8 cellular contexts compared by ENCODE assay signal in the genomic region with DNA sequence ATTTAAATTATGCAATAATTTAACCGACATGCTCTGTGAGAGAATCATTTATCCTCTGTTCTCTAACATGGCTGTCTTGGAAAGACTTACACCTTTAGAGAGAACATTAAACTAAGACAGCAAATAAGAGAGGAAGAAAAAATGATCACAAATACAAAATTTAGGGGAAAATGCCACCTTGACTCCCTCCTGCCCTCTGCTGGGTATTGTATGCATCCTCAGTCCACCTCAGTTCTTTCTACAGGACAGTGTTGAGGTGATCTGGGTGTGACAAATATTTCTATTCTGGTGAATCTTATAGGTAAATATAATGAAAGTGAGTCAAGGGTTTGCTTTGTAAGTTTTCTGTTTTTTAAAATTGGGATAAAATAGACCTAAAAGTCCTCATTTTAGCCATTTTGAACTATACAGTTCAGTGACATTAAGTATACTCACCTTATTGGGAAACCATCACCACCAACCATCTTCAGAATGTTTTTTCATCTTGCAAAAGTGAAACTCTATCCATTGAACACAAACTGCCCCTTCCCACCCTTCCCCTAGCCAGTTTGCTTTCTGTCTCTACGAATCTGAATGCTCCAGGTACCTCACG.
DNase-seq lines count a peak whose midpoint lies in the region; ATAC-seq, FAIRE-seq and TF ChIP-seq lines count a peak whose summit lies in the region.

No MANE protein-coding gene starts in this region.

- intact Hi-C loops in endothelial cell of umbilical vein (cut with micrococcal nuclease): loop anchor here (1.0 kb wide), 3 partner anchors 226 to 302 kb away; no protein-coding TSS in a partner anchor
- intact Hi-C loops in gastrocnemius medialis (cut with DNase I; ENCODE audit: low total_unique reads): loop anchor here (10.0 kb wide), 1 partner anchor 275 kb away; no protein-coding TSS in a partner anchor

- FAIRE-seq in GM12891 (lab: Jason Lieb, UNC): peak; percentile 70
- FAIRE-seq in endothelial cell of umbilical vein (lab: Jason Lieb, UNC): peak; percentile 82

- no peak overlapping the region for H3K27ac ChIP-seq in RWPE1
- H3K27ac ChIP-seq in endothelial cell of umbilical vein (ENCODE audit: insufficient read depth, low read depth, low read length): no peak overlapping the region
- H3K27ac ChIP-seq in gastrocnemius medialis: no peak overlapping the region

- no peaks in the 10 kb centered on the region for H3K9me3 ChIP-seq in endothelial cell of umbilical vein (replicated peaks; ENCODE audit: control insufficient read depth, insufficient read depth, low read length)
- H3K9me3 ChIP-seq in gastrocnemius medialis: no peaks in the 10 kb centered on the region

- H3K27me3 ChIP-seq in endothelial cell of umbilical vein (ENCODE audit: control insufficient read depth in 2 of 2, insufficient read depth in 2 of 2, low read length in 2 of 2) (peaks cover 11 to 14% of the 10 kb centered on the region in 2 experiments), gastrocnemius medialis (no peaks in the 10 kb centered on the region)

- TF ChIP-seq POLR2A in GM12891 (IDR thresholded peaks at IDR 0.05; ENCODE audit: low read depth, low read length) (no peak), endothelial cell of umbilical vein (IDR thresholded peaks at IDR 0.05; ENCODE audit: low read depth, low read length) (no peak), gastrocnemius medialis (IDR thresholded peaks at IDR 0.05) (no peak)

- DNase-seq in AG09319 (ENCODE audit: extremely low read depth, low read depth) (no peak), GM12891 (ENCODE audit: insufficient read length, low spot score) (no peak), RWPE1 (ENCODE audit: low spot score) (no peak), endothelial cell of umbilical vein (ENCODE audit: low read depth, low spot score) (peak; percentile 46), gastrocnemius medialis (no peak), T1000 (lab: John Stamatoyannopoulos, UW) (no peak)
- no peak for DNase-seq in activated CD8-positive, alpha-beta memory T cell treated with anti-CD3 and anti-CD28 coated beads, Interleukin-2, amount 50 U/mL, for 4 hours

- H3K4me2 ChIP-seq in endothelial cell of umbilical vein (ENCODE audit: insufficient read depth, low read length): no peak overlapping the region

- H3K9ac ChIP-seq in endothelial cell of umbilical vein (replicated peaks; ENCODE audit: extremely low read depth, insufficient read depth, low read length): no peak overlapping the region

- in situ Hi-C loops in gastrocnemius medialis (cut with MboI; ENCODE audit: low sequenced_read_pairs in 4 of 4): loop anchor here in 1 of 4 donors (25.0 kb wide), 1 partner anchor 327 kb away; the partner anchor contains the start of gene NME8

- peaks cover 3% of the 10 kb centered on the region for H3K4me1 ChIP-seq in endothelial cell of umbilical vein (ENCODE audit: control insufficient read depth, extremely low read depth, insufficient read depth, low read length)
- H3K4me1 ChIP-seq in gastrocnemius medialis: no peaks in the 10 kb centered on the region

- H2AFZ ChIP-seq in endothelial cell of umbilical vein (ENCODE audit: low read depth, low read length): no peak overlapping the region

- CTCF ChIA-PET in RWPE1 (lab: Yijun Ruan, JAX) (interaction anchor here (0.6 to 0.7 kb wide), 2 partner anchors 1084 to 1525 kb away, joined by 3 to 7 read pairs; no protein-coding TSS in a partner anchor), endothelial cell of umbilical vein (lab: Charles Lee) (interaction anchor here (0.6 to 7.0 kb wide), 20 partner anchors 10 to 1020 kb away, joined by 3 to 80 read pairs (median 4); no protein-coding TSS in a partner anchor)

- no peaks in the 10 kb centered on the region for H3K79me2 ChIP-seq in endothelial cell of umbilical vein (ENCODE audit: control insufficient read depth, insufficient read depth, low read length)

- dilution Hi-C loops in endothelial cell of umbilical vein (cut with MboI; ENCODE audit: extremely low pct_ligation_motif_present, low sequenced_read_pairs): no loop called here

- no peaks in the 10 kb centered on the region for H4K20me1 ChIP-seq in endothelial cell of umbilical vein (replicated peaks; ENCODE audit: control insufficient read depth, extremely low read depth, insufficient read depth, low read length)

- ATAC-seq in gastrocnemius medialis (no peak), HG03378 (IDR thresholded peaks at IDR 0.05; ENCODE audit: unreplicated experiment) (no peak)

- H3K36me3 ChIP-seq in endothelial cell of umbilical vein (ENCODE audit: control insufficient read depth in 2 of 2, extremely low read depth in 1 of 2, insufficient read depth in 2 of 2, low read length in 2 of 2): no peaks in the 10 kb centered on the region
- no peaks in the 10 kb centered on the region for H3K36me3 ChIP-seq in gastrocnemius medialis

- BruUV-seq in endothelial cell of umbilical vein (replicated peaks; lab: Mats Ljungman, UMichigan): no TSS peak

- H3K9me1 ChIP-seq in endothelial cell of umbilical vein (replicated peaks; ENCODE audit: control insufficient read depth, extremely low read depth, insufficient read depth, low read length): no peaks in the 10 kb centered on the region

- H3K4me3 ChIP-seq in endothelial cell of umbilical vein (replicated peaks in 1 of 3; ENCODE audit: insufficient read depth in 1 of 3, low read depth in 1 of 3, low read length in 3 of 3) (no peak overlapping the region), gastrocnemius medialis (no peak overlapping the region)

- TF ChIP-seq CTCF in AG09319 (IDR thresholded peaks at IDR 0.05; ENCODE audit: low read depth, low read length) (peak; percentile 37), RWPE1 (conservative IDR thresholded peaks at IDR 0.05; ENCODE audit: low read depth) (0 out of 2 replicates have a peak, but pooled peaks have one; percentile 20), endothelial cell of umbilical vein (IDR thresholded peaks at IDR 0.05; ENCODE audit: extremely low read depth in 1 of 2, insufficient read depth in 1 of 2, low read depth in 1 of 2, low read length in 2 of 2) (peak; percentile 72 to 76), gastrocnemius medialis (IDR thresholded peaks at IDR 0.05 in 4 of 5, conservative IDR thresholded peaks at IDR 0.05 in 1 of 5) (peak in 3 of 5 experiments; percentile 34 to 51 (median 45))

- POLR2A ChIA-PET in RWPE1 (lab: Yijun Ruan, JAX; ENCODE audit: low non-redundant PET) (no interaction called here), endothelial cell of umbilical vein (lab: Charles Lee) (no interaction called here)

TF ChIP-seq in GM12891, 5 proteins besides CTCF, POLR2A, EP300 and RAD21:
- TF ChIP-seq PAX5 (IDR thresholded peaks at IDR 0.05; ENCODE audit: insufficient read depth, low read length, severe bottlenecking) (no peak), SPI1 (IDR thresholded peaks at IDR 0.05; ENCODE audit: low read depth, low read length) (no peak), POLR2AphosphoS5 (IDR thresholded peaks at IDR 0.05; ENCODE audit: low read depth, low read length) (no peak), POU2F2 (IDR thresholded peaks at IDR 0.05; ENCODE audit: low read depth, low read length) (no peak), TAF1 (IDR thresholded peaks at IDR 0.05; ENCODE audit: low read depth, low read length) (no peak)

TF ChIP-seq in endothelial cell of umbilical vein, 7 proteins besides CTCF, POLR2A, EP300 and RAD21:
- TF ChIP-seq MYC (IDR thresholded peaks at IDR 0.05; ENCODE audit: low read depth, low read length) (no peak), EZH2 (IDR thresholded peaks at IDR 0.05; ENCODE audit: borderline replicate concordance, low read depth, low read length, severe bottlenecking) (no peak)
- TF ChIP-seq, protein P1, sequence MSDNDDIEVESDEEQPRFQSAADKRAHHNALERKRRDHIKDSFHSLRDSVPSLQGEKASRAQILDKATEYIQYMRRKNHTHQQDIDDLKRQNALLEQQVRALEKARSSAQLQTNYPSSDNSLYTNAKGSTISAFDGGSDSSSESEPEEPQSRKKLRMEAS (IDR thresholded peaks at IDR 0.05; ENCODE audit: insufficient read depth, insufficient read length): no peak

Comparison
In these comparisons a context has a peak if more than half of its experiments do, and no peak if none do; other contexts are left out.
1. CTCF ChIP-seq: peak in every context shown above with its lines; median percentile 74 in endothelial cell of umbilical vein; 45 in gastrocnemius medialis; 37 in AG09319; 20 in RWPE1.